In the genomic region with DNA sequence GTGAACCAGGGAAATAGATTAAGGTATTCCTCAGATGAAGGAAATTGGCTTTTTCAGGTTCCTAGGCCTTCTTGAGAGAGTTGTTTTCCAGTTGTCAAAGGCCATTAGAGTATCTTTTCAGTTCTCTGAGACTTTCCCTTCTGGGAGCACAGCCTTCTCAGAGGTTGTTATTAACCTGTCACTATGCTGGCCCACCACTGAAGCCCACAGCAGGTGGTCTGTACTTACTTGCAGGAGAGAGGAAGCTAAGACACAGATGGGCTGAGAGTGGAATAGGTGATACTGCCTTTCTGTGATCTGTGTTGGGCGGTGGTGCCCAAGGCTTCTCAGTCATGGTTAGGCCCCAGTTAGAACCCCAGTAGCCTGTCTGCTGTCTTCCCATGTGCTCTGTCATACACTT, we compare ENCODE assay signal across 23 cellular contexts. TPM values are rescaled to one million over a fixed set of nuclear protein-coding genes. Genes with fewer than 3 reads are reported as not detected.
"Had no signal": no experiment of that assay in that cellular context is flagged by ENCODE, and none has a peak within 500 bp of the region (broad histone marks: within the 10 kb centered on the region; RNA-seq: fewer than 3 reads in every experiment).

No MANE protein-coding gene starts in this region.

- ATAC-seq: heart right ventricle; left ventricle myocardium superior; lower lobe of right lung; naive thymus-derived CD8-positive, alpha-beta T cell; psoas muscle; right cardiac atrium; stimulated activated memory B cell treated with anti-CD40 and anti-IgM and Interleukin-4, amounts not matched to agents 10 μg/mL and 1 μg/mL and 100 μg/mL, for 72 hours had no signal

- H3K27me3 Mint-ChIP-seq: naive thymus-derived CD8-positive, alpha-beta T cell; stimulated activated memory B cell treated with anti-CD40 and anti-IgM and Interleukin-4, amounts not matched to agents 10 μg/mL and 1 μg/mL and 100 μg/mL, for 72 hours; type B pancreatic cell had no signal

- H3K9me3 Mint-ChIP-seq: naive thymus-derived CD8-positive, alpha-beta T cell; nephron progenitor cell; stimulated activated memory B cell treated with anti-CD40 and anti-IgM and Interleukin-4, amounts not matched to agents 10 μg/mL and 1 μg/mL and 100 μg/mL, for 72 hours; type B pancreatic cell had no signal

- H3K27ac Mint-ChIP-seq: nephron progenitor cell; stimulated activated memory B cell treated with anti-CD40 and anti-IgM and Interleukin-4, amounts not matched to agents 10 μg/mL and 1 μg/mL and 100 μg/mL, for 72 hours; type B pancreatic cell had no signal

- DNase-seq: dermis blood vessel endothelial cell; effector memory CD4-positive, alpha-beta T cell; erythroblast; esophagus squamous epithelium; foreskin melanocyte; glutamatergic neuron; heart right ventricle; left ventricle myocardium superior; lower lobe of right lung; naive thymus-derived CD8-positive, alpha-beta T cell; nephron progenitor cell; occipital lobe; ovary; psoas muscle; right cardiac atrium; sigmoid colon; stimulated activated CD4-positive, alpha-beta T cell treated with anti-CD3 and anti-CD28 coated beads, Interleukin-2, amount 100 ng/mL, for 24 hours; stimulated activated CD4-positive, alpha-beta T cell treated with anti-CD3 and anti-CD28 coated beads, Interleukin-4, amount 100 ng/mL, for 24 hours; substantia nigra; testis; tibial artery had no signal

- H3K4me3 Mint-ChIP-seq: naive thymus-derived CD8-positive, alpha-beta T cell; nephron progenitor cell; stimulated activated memory B cell treated with anti-CD40 and anti-IgM and Interleukin-4, amounts not matched to agents 10 μg/mL and 1 μg/mL and 100 μg/mL, for 72 hours; type B pancreatic cell had no signal

- H3K4me1 Mint-ChIP-seq: naive thymus-derived CD8-positive, alpha-beta T cell; nephron progenitor cell; stimulated activated memory B cell treated with anti-CD40 and anti-IgM and Interleukin-4, amounts not matched to agents 10 μg/mL and 1 μg/mL and 100 μg/mL, for 72 hours had no signal

RNA-seq across cellular contexts. Expression of a gene that starts 22.8 kb away (rescaled TPM):
- total RNA-seq: naive thymus-derived CD8-positive, alpha-beta T cell had no signal
